15 cellular contexts compared by ENCODE assay signal in genomic region chr11:121566279-121567168, GRCh38.
DNase-seq lines count a peak whose midpoint lies in the region; ATAC-seq, FAIRE-seq and TF ChIP-seq lines count a peak whose summit lies in the region.
"Had no signal": no experiment of that assay in that cellular context is flagged by ENCODE, and none has a peak within 500 bp of the region (broad histone marks: within the 10 kb centered on the region; RNA-seq: fewer than 3 reads in every experiment).

No MANE protein-coding gene starts in this region.

- H3K36me3 ChIP-seq in CD8-positive, alpha-beta T cell (ENCODE audit: insufficient read depth, low read length), result peaks cover 51% of the 10 kb centered on the region
- H3K36me3 ChIP-seq in right lobe of liver, result peaks cover 0 to 30% (median 0%) of the 10 kb centered on the region in 4 donors
- no peaks in the 10 kb centered on the region for H3K36me3 ChIP-seq in PC-9 (ENCODE audit: low read depth)
- H3K36me3 ChIP-seq: brain microvascular endothelial cell had no signal

- FAIRE-seq in GM12892 (lab: Jason Lieb, UNC), result peak; percentile 81

- no TSS peak for BruUV-seq in PC-9 (replicated peaks; lab: Mats Ljungman, UMichigan)

- H3K9me3 Mint-ChIP-seq in CD8-positive, alpha-beta T cell, result no peaks in the 10 kb centered on the region
- no peaks in the 10 kb centered on the region for H3K9me3 Mint-ChIP-seq in activated T-helper 17 cell treated with anti-CD3 and anti-CD28 coated beads, Interleukin-2, amount 50 U/mL, for 72 hours
- no peaks in the 10 kb centered on the region for H3K9me3 Mint-ChIP-seq in mesothelial cell of epicardium

- no peak overlapping the region for H2AFZ ChIP-seq in PC-9

- DNase-seq in CD8-positive, alpha-beta T cell, result no peak
- DNase-seq in GM12892 (ENCODE audit: insufficient read length), result no peak
- no peak for DNase-seq in right lobe of liver
- DNase-seq in PC-9, result no peak
- no peak for DNase-seq in T-helper 1 cell
- DNase-seq in mesothelial cell of epicardium (ENCODE audit: low spot score in 2 of 2, unreplicated experiment in 2 of 2), result no peak
- DNase-seq: activated gamma-delta T cell; brain microvascular endothelial cell; effector CD4-positive, alpha-beta T cell; left ventricle myocardium superior; NCI-H1694 treated with DMSO at 0.1 percent for 48 hours; NCI-H524 treated with DMSO at 0.1 percent for 48 hours; psoas muscle had no signal

- peaks cover 27% of the 10 kb centered on the region for H3K4me1 Mint-ChIP-seq in CD8-positive, alpha-beta T cell (ENCODE audit: low read depth)
- peaks cover 9% of the 10 kb centered on the region for H3K4me1 Mint-ChIP-seq in activated T-helper 17 cell treated with anti-CD3 and anti-CD28 coated beads, Interleukin-2, amount 50 U/mL, for 72 hours
- peaks cover 11% of the 10 kb centered on the region for H3K4me1 Mint-ChIP-seq in mesothelial cell of epicardium

- peaks cover 92% of the 10 kb centered on the region for H3K36me3 Mint-ChIP-seq in CD8-positive, alpha-beta T cell
- peaks cover 87% of the 10 kb centered on the region for H3K36me3 Mint-ChIP-seq in activated T-helper 17 cell treated with anti-CD3 and anti-CD28 coated beads, Interleukin-2, amount 50 U/mL, for 72 hours (ENCODE audit: low read depth)
- peaks cover 22% of the 10 kb centered on the region for H3K36me3 Mint-ChIP-seq in mesothelial cell of epicardium

- H3K4me2 ChIP-seq in PC-9, result no peak overlapping the region

- CTCF ChIA-PET in CD8-positive, alpha-beta T cell (lab: Charles Lee), result interaction anchor here (1.0 to 2.7 kb wide), 8 partner anchors 10 to 247 kb away, joined by 3 to 9 read pairs (median 4); no protein-coding TSS in a partner anchor
- CTCF ChIA-PET in PC-9 (lab: Charles Lee), result no interaction called here

- H3K27me3 ChIP-seq in CD8-positive, alpha-beta T cell (ENCODE audit: insufficient read depth, low read length), result no peaks in the 10 kb centered on the region
- no peaks in the 10 kb centered on the region for H3K27me3 ChIP-seq in right lobe of liver
- peaks cover 77% of the 10 kb centered on the region for H3K27me3 ChIP-seq in PC-9 (ENCODE audit: insufficient read depth, low read depth)
- H3K27me3 ChIP-seq: brain microvascular endothelial cell had no signal

- no peak overlapping the region for H3K4me3 ChIP-seq in CD8-positive, alpha-beta T cell (ENCODE audit: low read depth, low read length)
- H3K4me3 ChIP-seq in right lobe of liver (no peak overlapping the region), PC-9 (no peak overlapping the region)
- H3K4me3 ChIP-seq: psoas muscle had no signal

- no peak overlapping the region for H3K4me3 Mint-ChIP-seq in CD8-positive, alpha-beta T cell
- H3K4me3 Mint-ChIP-seq in activated T-helper 17 cell treated with anti-CD3 and anti-CD28 coated beads, Interleukin-2, amount 50 U/mL, for 72 hours, result no peak overlapping the region
- no peak overlapping the region for H3K4me3 Mint-ChIP-seq in mesothelial cell of epicardium
- H3K4me3 Mint-ChIP-seq: B cell had no signal

- no peak for TF ChIP-seq POLR2A in GM12892 (IDR thresholded peaks at IDR 0.05; ENCODE audit: low read depth, low read length)
- TF ChIP-seq POLR2A in right lobe of liver (IDR thresholded peaks at IDR 0.05), result no peak

- peak overlapping the region; percentile 77 for H3K27ac Mint-ChIP-seq in CD8-positive, alpha-beta T cell
- peak overlapping the region; percentile 26 for H3K27ac Mint-ChIP-seq in activated T-helper 17 cell treated with anti-CD3 and anti-CD28 coated beads, Interleukin-2, amount 50 U/mL, for 72 hours
- H3K27ac Mint-ChIP-seq in mesothelial cell of epicardium, result no peak overlapping the region
- H3K27ac Mint-ChIP-seq: B cell had no signal

- H3K9me3 ChIP-seq in CD8-positive, alpha-beta T cell (ENCODE audit: low read length), result no peaks in the 10 kb centered on the region
- H3K9me3 ChIP-seq in right lobe of liver (no peaks in the 10 kb centered on the region), PC-9 (ENCODE audit: insufficient read depth, low read depth) (no peaks in the 10 kb centered on the region)
- H3K9me3 ChIP-seq: psoas muscle had no signal

- no peaks in the 10 kb centered on the region for H3K9me2 ChIP-seq in PC-9 (ENCODE audit: insufficient read depth)

- 87% methylated on average over 9 of the region's 9 CpGs for WGBS in right lobe of liver (ENCODE audit: insufficient coverage, low coverage, low lambda C conversion rate, missing lambda C conversion rate)

- POLR2A ChIA-PET in CD8-positive, alpha-beta T cell (lab: Charles Lee), result interaction anchor here (0.6 to 1.4 kb wide), 3 partner anchors 15 to 98 kb away, joined by 3 to 5 read pairs (median 3); no protein-coding TSS in a partner anchor
- POLR2A ChIA-PET in PC-9 (lab: Charles Lee; ENCODE audit: unreplicated experiment), result no interaction called here

- H4K20me1 ChIP-seq in PC-9 (ENCODE audit: insufficient read depth), result no peaks in the 10 kb centered on the region

- H3K4me1 ChIP-seq in CD8-positive, alpha-beta T cell (ENCODE audit: insufficient read depth, low read length), result no peaks in the 10 kb centered on the region
- H3K4me1 ChIP-seq in right lobe of liver, result peaks cover 0 to 85% (median 39%) of the 10 kb centered on the region in 4 donors
- H3K4me1 ChIP-seq in PC-9 (replicated peaks; ENCODE audit: insufficient read depth), result no peaks in the 10 kb centered on the region
- H3K4me1 ChIP-seq: psoas muscle had no signal

- no peak for TF ChIP-seq CTCF in CD8-positive, alpha-beta T cell (IDR thresholded peaks at IDR 0.05)
- no peak for TF ChIP-seq CTCF in right lobe of liver (IDR thresholded peaks at IDR 0.05)
- TF ChIP-seq CTCF in PC-9 (conservative IDR thresholded peaks at IDR 0.05), result no peak
- TF ChIP-seq CTCF in mesothelial cell of epicardium (IDR thresholded peaks at IDR 0.05; ENCODE audit: unreplicated experiment), result no peak

- no peak for ATAC-seq in CD8-positive, alpha-beta T cell
- no peak for ATAC-seq in activated T-helper 17 cell treated with anti-CD3 and anti-CD28 coated beads, Interleukin-2, amount 50 U/mL, for 72 hours (replicated peaks)
- ATAC-seq in right lobe of liver, result peak in 1 of 4 donors; percentile 11
- ATAC-seq: left ventricle myocardium superior, psoas muscle had no signal

- H3K27ac ChIP-seq in CD8-positive, alpha-beta T cell (ENCODE audit: low read depth, low read length), result no peak overlapping the region
- H3K27ac ChIP-seq in right lobe of liver (peak overlapping the region; percentile 31 to 78 (median 75)), PC-9 (no peak overlapping the region)
- H3K27ac ChIP-seq: brain microvascular endothelial cell, psoas muscle had no signal

- no peaks in the 10 kb centered on the region for H3F3A ChIP-seq in PC-9 (ENCODE audit: insufficient read depth, low read depth)

- intact Hi-C loops in CD8-positive, alpha-beta T cell (cut with DNase I, micrococcal nuclease), result no loop called here
- intact Hi-C loops in right lobe of liver (cut with DNase I) (no loop called here), PC-9 (cut with micrococcal nuclease; ENCODE audit: unreplicated experiment) (no loop called here)

- no peaks in the 10 kb centered on the region for H3K79me2 ChIP-seq in PC-9 (ENCODE audit: low read depth)

- H3K27me3 Mint-ChIP-seq in CD8-positive, alpha-beta T cell (ENCODE audit: low read depth), result no peaks in the 10 kb centered on the region
- no peaks in the 10 kb centered on the region for H3K27me3 Mint-ChIP-seq in activated T-helper 17 cell treated with anti-CD3 and anti-CD28 coated beads, Interleukin-2, amount 50 U/mL, for 72 hours
- no peaks in the 10 kb centered on the region for H3K27me3 Mint-ChIP-seq in mesothelial cell of epicardium (ENCODE audit: low read depth)

Comparison
In these comparisons a context has a peak if more than half of its experiments do, and no peak if none do; other contexts are left out.
1. H3K27ac ChIP-seq: peak in right lobe of liver (3 of 3); none in CD8-positive, alpha-beta T cell (single experiment) and PC-9 (single experiment).